1 cellular context compared by ENCODE assay signal in the genomic region with DNA sequence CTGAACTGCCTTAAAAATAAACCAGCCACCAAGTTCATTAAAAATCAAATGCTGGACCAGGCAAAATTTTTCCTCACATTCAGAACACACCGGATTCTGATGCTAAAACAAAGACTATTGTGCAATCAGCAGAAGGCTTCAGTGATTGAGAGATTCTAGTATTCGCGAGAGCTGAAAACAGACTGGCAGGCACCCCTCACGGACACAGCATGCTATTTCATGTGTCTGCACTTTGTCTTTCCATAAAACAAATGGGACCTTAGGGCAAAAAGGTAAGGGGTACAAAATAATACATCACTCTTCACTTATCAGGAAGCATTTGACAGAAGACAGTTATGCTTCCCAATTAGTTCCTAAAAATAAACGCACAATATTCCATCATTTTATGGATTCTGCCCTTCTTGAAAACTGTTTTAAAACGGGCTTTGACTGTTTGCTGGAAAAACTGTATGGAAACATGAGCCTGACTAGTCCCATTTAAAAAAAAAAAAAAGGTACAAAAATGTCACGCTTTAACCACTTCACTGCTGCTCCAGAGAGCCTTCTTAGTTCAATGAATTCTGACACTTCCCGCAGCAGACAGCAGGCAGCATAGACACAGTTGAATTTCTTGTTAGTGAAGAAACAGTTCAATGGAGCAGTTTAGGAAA.
TF ChIP-seq lines count a peak whose summit lies in the region.

No MANE protein-coding gene starts in this region.

TF ChIP-seq in HEK293, 187 proteins besides CTCF, POLR2A, EP300 and RAD21 (continued from another document):
- TF ChIP-seq, protein P1, sequence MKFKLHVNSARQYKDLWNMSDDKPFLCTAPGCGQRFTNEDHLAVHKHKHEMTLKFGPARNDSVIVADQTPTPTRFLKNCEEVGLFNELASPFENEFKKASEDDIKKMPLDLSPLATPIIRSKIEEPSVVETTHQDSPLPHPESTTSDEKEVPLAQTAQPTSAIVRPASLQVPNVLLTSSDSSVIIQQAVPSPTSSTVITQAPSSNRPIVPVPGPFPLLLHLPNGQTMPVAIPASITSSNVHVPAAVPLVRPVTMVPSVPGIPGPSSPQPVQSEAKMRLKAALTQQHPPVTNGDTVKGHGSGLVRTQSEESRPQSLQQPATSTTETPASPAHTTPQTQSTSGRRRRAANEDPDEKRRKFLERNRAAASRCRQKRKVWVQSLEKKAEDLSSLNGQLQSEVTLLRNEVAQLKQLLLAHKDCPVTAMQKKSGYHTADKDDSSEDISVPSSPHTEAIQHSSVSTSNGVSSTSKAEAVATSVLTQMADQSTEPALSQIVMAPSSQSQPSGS (tag by site-specific recombination; IDR thresholded peaks at IDR 0.05; ENCODE audit: low read depth): no peak
- TF ChIP-seq ZNF184 (tag by site-specific recombination; IDR thresholded peaks at IDR 0.05): no peak
- TF ChIP-seq ZNF658 (tag by site-specific recombination; IDR thresholded peaks at IDR 0.05): no peak
- no peak for TF ChIP-seq ZNF561 (tag by site-specific recombination; IDR thresholded peaks at IDR 0.05; ENCODE audit: borderline replicate concordance)
- no peak for TF ChIP-seq ZNF214 (tag by site-specific recombination; IDR thresholded peaks at IDR 0.05; ENCODE audit: borderline replicate concordance)
- TF ChIP-seq ZNF19 (tag by site-specific recombination; IDR thresholded peaks at IDR 0.05; ENCODE audit: low read depth): no peak
- TF ChIP-seq ZFP69B (tag by site-specific recombination; IDR thresholded peaks at IDR 0.05): peak; percentile 93
- no peak for TF ChIP-seq ZNF654 (tag by site-specific recombination; IDR thresholded peaks at IDR 0.05; ENCODE audit: low read depth)
